ENCODE assay signal across 8 cellular contexts in genomic region chr11:75342966-75343870, GRCh38. TPM values are rescaled to one million over a fixed set of nuclear protein-coding genes. Genes with fewer than 3 reads are reported as not detected.
A peak's percentile ranks its signal among the peaks of the same experiment; 100 is the strongest.
DNase-seq lines count a peak whose midpoint lies in the region; ATAC-seq, FAIRE-seq and TF ChIP-seq lines count a peak whose summit lies in the region.

No MANE protein-coding gene starts in this region.

- H3K4me1 Mint-ChIP-seq in natural killer cell treated with Interleukin-12 subunit alpha and Interleukin-12 subunit beta and Interleukin-15 and Interleukin-18, amount 100 ng/mL, for 72 hours (ENCODE audit: low read depth in 2 of 2) = peaks cover 78 to 83% of the 10 kb centered on the region in 2 donors

- H3K27ac ChIP-seq in cingulate gyrus (ENCODE audit: low read depth, low read length) = peak overlapping the region; percentile 66

- H3K4me3 Mint-ChIP-seq in natural killer cell treated with Interleukin-12 subunit alpha and Interleukin-12 subunit beta and Interleukin-15 and Interleukin-18, amount 100 ng/mL, for 72 hours = peak overlapping the region; percentile 2

- no peaks in the 10 kb centered on the region for H3K9me3 Mint-ChIP-seq in natural killer cell treated with Interleukin-12 subunit alpha and Interleukin-12 subunit beta and Interleukin-15 and Interleukin-18, amount 100 ng/mL, for 72 hours

- peak overlapping the region; percentile 66 to 92 for H3K27ac Mint-ChIP-seq in natural killer cell treated with Interleukin-12 subunit alpha and Interleukin-12 subunit beta and Interleukin-15 and Interleukin-18, amount 100 ng/mL, for 72 hours

- H3K27me3 Mint-ChIP-seq in natural killer cell treated with Interleukin-12 subunit alpha and Interleukin-12 subunit beta and Interleukin-15 and Interleukin-18, amount 100 ng/mL, for 72 hours = no peaks in the 10 kb centered on the region

- ATAC-seq in natural killer cell treated with Interleukin-12 subunit alpha and Interleukin-12 subunit beta and Interleukin-15 and Interleukin-18, amount 100 ng/mL, for 72 hours = no peak
- ATAC-seq in GM21717 (IDR thresholded peaks at IDR 0.05; ENCODE audit: unreplicated experiment) (no peak), GM19395 (IDR thresholded peaks at IDR 0.05; ENCODE audit: unreplicated experiment) (no peak)

- no peak for TF ChIP-seq POLR2A in GM12891 (IDR thresholded peaks at IDR 0.05; ENCODE audit: low read depth, low read length)

- no peaks in the 10 kb centered on the region for H3K36me3 Mint-ChIP-seq in natural killer cell treated with Interleukin-12 subunit alpha and Interleukin-12 subunit beta and Interleukin-15 and Interleukin-18, amount 100 ng/mL, for 72 hours

- DNase-seq in DMS53 treated with DMSO at 0.1 percent for 48 hours (lab: John Stamatoyannopoulos, UW; ENCODE audit: unreplicated experiment) = peak; percentile 100
- DNase-seq in NCI-H2029 treated with DMSO at 0.1 percent for 48 hours (lab: John Stamatoyannopoulos, UW) = peak; percentile 97
- peak; percentile 44 for DNase-seq in natural killer cell treated with Interleukin-12 subunit alpha and Interleukin-12 subunit beta and Interleukin-15 and Interleukin-18, amount 100 ng/mL, for 72 hours (ENCODE audit: low spot score)
- DNase-seq in KG1 (lab: John Stamatoyannopoulos, UW) = no peak
- no peak for DNase-seq in GM12891 (ENCODE audit: insufficient read length, low spot score)

- no peak for FAIRE-seq in GM12891 (lab: Jason Lieb, UNC)

TF ChIP-seq in GM12891, 5 proteins besides CTCF, POLR2A, EP300 and RAD21:
- TF ChIP-seq PAX5 (IDR thresholded peaks at IDR 0.05; ENCODE audit: insufficient read depth, low read length, severe bottlenecking) (no peak), POLR2AphosphoS5 (IDR thresholded peaks at IDR 0.05; ENCODE audit: low read depth, low read length) (no peak), POU2F2 (IDR thresholded peaks at IDR 0.05; ENCODE audit: low read depth, low read length) (no peak), SPI1 (IDR thresholded peaks at IDR 0.05; ENCODE audit: low read depth, low read length) (no peak), TAF1 (IDR thresholded peaks at IDR 0.05; ENCODE audit: low read depth, low read length) (no peak)
TF ChIP-seq in GM12891: peak in this region for 0.

RNA-seq across cellular contexts. Expression of gene ARRB1, which starts 8.2 kb away (rescaled TPM):
- total RNA-seq in natural killer cell treated with Interleukin-12 subunit alpha and Interleukin-12 subunit beta and Interleukin-15 and Interleukin-18, amount 100 ng/mL, for 72 hours = 10 to 100 TPM; 47.8 to 54.5 TPM
- 1.6 TPM for polyA plus RNA-seq in GM12891 (2012; ENCODE audit: low read depth, missing spikeins)

RNA-seq across cellular contexts. Expression of gene RPS3, which starts 56.1 kb away (rescaled TPM):
- total RNA-seq in natural killer cell treated with Interleukin-12 subunit alpha and Interleukin-12 subunit beta and Interleukin-15 and Interleukin-18, amount 100 ng/mL, for 72 hours = 1,000 to 10,000 TPM; 2,083 to 2,343 TPM
- polyA plus RNA-seq in GM12891 (2012; ENCODE audit: low read depth, missing spikeins) = 5,804 TPM

Comparison
In these comparisons a context has a peak if more than half of its experiments do, and no peak if none do; other contexts are left out.
1. DNase-seq: peak in DMS53 treated with DMSO at 0.1 percent for 48 hours (single experiment), NCI-H2029 treated with DMSO at 0.1 percent for 48 hours (single experiment) and natural killer cell treated with Interleukin-12 subunit alpha and Interleukin-12 subunit beta and Interleukin-15 and Interleukin-18, amount 100 ng/mL, for 72 hours (single experiment); none in KG1 (single experiment) and GM12891 (single experiment).